ENCODE assay signal across 8 cellular contexts in the genomic region with DNA sequence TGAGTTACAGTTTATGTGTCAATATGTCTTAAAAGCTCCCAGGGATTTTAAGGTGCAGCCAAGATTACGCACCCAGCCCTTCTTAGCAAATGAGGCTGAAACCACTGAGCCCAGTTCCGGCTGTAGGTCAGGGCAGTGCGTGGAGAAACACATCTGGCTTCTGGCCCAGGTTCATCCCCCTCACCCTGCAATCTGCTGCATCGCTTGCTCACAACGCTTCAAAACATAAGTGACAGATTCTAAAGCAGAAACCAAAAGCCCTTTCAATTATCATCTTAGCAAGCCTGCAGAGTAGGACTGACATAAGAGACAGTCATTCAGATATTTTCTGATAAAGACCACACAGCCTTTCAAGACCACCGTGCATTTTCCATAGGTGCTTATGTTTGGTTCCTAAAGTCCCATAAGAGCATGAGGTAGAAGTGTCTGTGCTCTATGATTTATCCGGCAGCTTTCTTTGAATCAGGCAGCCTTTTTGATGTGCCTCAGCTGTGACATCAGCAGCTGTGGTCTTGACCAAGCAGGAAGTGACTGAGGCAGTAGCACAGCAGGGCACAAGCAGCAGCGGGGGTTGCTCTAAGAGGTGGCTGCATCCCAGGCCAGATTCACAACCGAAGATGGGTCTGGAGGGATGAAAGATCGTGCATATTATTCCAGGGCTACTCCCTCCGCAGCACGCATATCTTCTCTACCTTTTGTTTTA.
DNase-seq lines count a peak whose midpoint lies in the region; ATAC-seq and TF ChIP-seq lines count a peak whose summit lies in the region.

No MANE protein-coding gene starts in this region.

- no peaks in the 10 kb centered on the region for H3K36me3 ChIP-seq in GM23338 (ENCODE audit: insufficient read depth)
- no peaks in the 10 kb centered on the region for H3K36me3 ChIP-seq in MG63

- H3K4me1 ChIP-seq in GM23338 (ENCODE audit: insufficient read depth), result peaks cover 32% of the 10 kb centered on the region

- peaks cover 54% of the 10 kb centered on the region for H3K4me1 Mint-ChIP-seq in GM23338

- H3K79me2 ChIP-seq in GM23338 (replicated peaks; ENCODE audit: insufficient read depth), result no peaks in the 10 kb centered on the region

- H3K9me3 Mint-ChIP-seq in GM23338, result no peaks in the 10 kb centered on the region

- DNase-seq in GM23338 (ENCODE audit: low spot score), result no peak
- DNase-seq in MG63, result peak; percentile 71
- peak; percentile 30 to 59 for DNase-seq in activated CD8-positive, alpha-beta memory T cell treated with anti-CD3 and anti-CD28 coated beads for 1 hour (ENCODE audit: extremely low read depth in 1 of 2, low read depth in 1 of 2)
- DNase-seq in fibroblast of pulmonary artery (ENCODE audit: low read depth), result peak; percentile 66
- DNase-seq in stimulated activated CD4-positive, alpha-beta T cell treated with anti-CD3 and anti-CD28 coated beads, TNF-alpha, amount 100 ng/mL, for 48 hours (ENCODE audit: low read depth in 3 of 3), result peak; percentile 60 to 88 (median 72)
- no peak for DNase-seq in ecto neural progenitor cell (ENCODE audit: low spot score)
- no peak for DNase-seq in LoVo (ENCODE audit: low spot score)

- H3K4me3 Mint-ChIP-seq in GM23338, result no peak overlapping the region

- ATAC-seq in GM18508 (IDR thresholded peaks at IDR 0.05; ENCODE audit: insufficient read depth, unreplicated experiment) (peak; percentile 27), GM23338 (no peak)

- no peaks in the 10 kb centered on the region for H3K36me3 Mint-ChIP-seq in GM23338 (ENCODE audit: low read depth)

- peak overlapping the region; percentile 63; the same call in 1 of the 2 replicates for H2AFZ ChIP-seq in GM23338

- H4K20me1 ChIP-seq in GM23338 (replicated peaks; ENCODE audit: insufficient read depth), result no peaks in the 10 kb centered on the region

- H3K4me3 ChIP-seq in GM23338 (no peak overlapping the region), MG63 (no peak overlapping the region), fibroblast of pulmonary artery (replicated peaks; ENCODE audit: low read depth, low read length) (no peak overlapping the region)

- no peaks in the 10 kb centered on the region for H3K9me3 ChIP-seq in MG63

- no peaks in the 10 kb centered on the region for H3F3A ChIP-seq in GM23338 (replicated peaks; ENCODE audit: low read depth)

- TF ChIP-seq CTCF in GM23338 (conservative IDR thresholded peaks at IDR 0.05; ENCODE audit: low read depth in 2 of 2), result no peak
- no peak for TF ChIP-seq CTCF in fibroblast of pulmonary artery (IDR thresholded peaks at IDR 0.05; ENCODE audit: low read length, missing control alignments)

- H3K27ac ChIP-seq in GM23338 (ENCODE audit: low read depth), result no peak overlapping the region

- peak overlapping the region; percentile 74; the same call in 1 of the 2 replicates for H3K27ac Mint-ChIP-seq in GM23338

- no peaks in the 10 kb centered on the region for H3K9me2 ChIP-seq in GM23338 (ENCODE audit: insufficient read depth)

- peaks cover 12% of the 10 kb centered on the region for H3K27me3 Mint-ChIP-seq in GM23338 (ENCODE audit: insufficient read depth, low read depth, poor library complexity)

- H3K27me3 ChIP-seq in GM23338 (ENCODE audit: insufficient read depth) (no peaks in the 10 kb centered on the region), MG63 (no peaks in the 10 kb centered on the region)

- H3K4me2 ChIP-seq in GM23338, result no peak overlapping the region

TF ChIP-seq in GM23338, 12 proteins besides CTCF, POLR2A, EP300 and RAD21:
- TF ChIP-seq EZH2phosphoT487 (IDR thresholded peaks at IDR 0.05; ENCODE audit: unreplicated experiment), result no peak
- TF ChIP-seq CREB1 (CRISPR knock-in tag; IDR thresholded peaks at IDR 0.05; ENCODE audit: low read depth), result 0 out of 2 replicates have a peak, but pooled peaks have one; percentile 18

Comparison
In these comparisons a context has a peak if more than half of its experiments do, and no peak if none do; other contexts are left out.
1. DNase-seq: peak in MG63 (single experiment), activated CD8-positive, alpha-beta memory T cell treated with anti-CD3 and anti-CD28 coated beads for 1 hour (2 of 2), fibroblast of pulmonary artery (single experiment) and stimulated activated CD4-positive, alpha-beta T cell treated with anti-CD3 and anti-CD28 coated beads, TNF-alpha, amount 100 ng/mL, for 48 hours (3 of 3); none in GM23338 (single experiment), ecto neural progenitor cell (single experiment) and LoVo (single experiment).